In the genomic region with DNA sequence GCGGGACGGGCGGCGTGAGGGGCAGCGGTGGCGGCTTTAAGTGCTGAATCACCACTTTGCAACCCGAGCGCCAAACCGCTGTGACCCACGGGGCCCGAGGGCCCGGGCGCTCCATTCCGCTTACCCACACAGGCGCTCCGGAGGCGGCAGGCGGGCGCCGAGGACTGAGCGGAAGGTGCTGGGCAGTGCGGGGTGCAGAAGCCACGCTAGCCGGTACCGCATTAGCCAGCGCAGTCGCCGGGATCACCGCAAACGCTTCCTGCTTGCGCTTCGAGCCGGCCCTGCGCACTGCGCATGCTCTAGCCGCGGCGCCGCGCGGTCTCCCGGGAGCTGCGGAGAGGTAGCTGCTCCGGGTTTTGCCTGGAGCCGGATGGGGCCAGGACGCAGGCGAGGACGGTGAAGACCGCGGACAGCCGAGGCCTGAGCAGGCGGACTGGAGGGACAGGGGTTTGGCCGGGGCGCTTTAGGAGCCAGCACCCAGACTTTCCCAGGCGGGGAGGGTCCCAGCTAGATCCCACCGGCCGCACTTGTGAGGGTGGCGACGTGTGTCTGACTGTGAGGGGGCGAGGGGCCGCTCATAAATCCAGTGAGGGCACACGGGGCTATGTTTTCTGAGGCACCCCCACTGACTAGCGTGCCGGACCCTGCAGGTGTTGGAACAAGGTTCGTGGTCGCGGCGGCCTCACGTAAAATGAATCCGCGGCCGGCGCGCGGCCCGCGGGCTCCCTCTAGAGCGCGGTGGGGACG, we compare ENCODE assay signal across 8 cellular contexts. TPM values are rescaled to one million over a fixed set of nuclear protein-coding genes. Genes with fewer than 3 reads are reported as not detected.
DNase-seq lines count a peak whose midpoint lies in the region; ATAC-seq lines count a peak whose summit lies in the region.

Gene IDE, minus strand, starts transcription at position 296 of the 747 bp plus-strand sequence. Its CDS starts 74 bp downstream, at position 222.

- H3K4me1 ChIP-seq in esophagus (ENCODE audit: control insufficient read depth in 2 of 2, insufficient read depth in 2 of 2, low read length in 1 of 2) (peaks cover 0 to 3% of the 10 kb centered on the region in 2 donors), muscle layer of duodenum (ENCODE audit: control insufficient read depth in 1 of 2, insufficient read depth in 2 of 2, low read length in 2 of 2) (peaks cover 4 to 25% of the 10 kb centered on the region in 2 donors)

- 0 to 1% methylated on average over 73 to 80 of the region's 80 CpGs for WGBS in esophagus, 2 donors

- peak; percentile 33 for ATAC-seq in GM19468 (IDR thresholded peaks at IDR 0.05; ENCODE audit: extremely low read depth, unreplicated experiment)

- no peaks in the 10 kb centered on the region for H3K36me3 ChIP-seq in esophagus (ENCODE audit: control insufficient read depth in 2 of 2, insufficient read depth in 2 of 2, low read length in 1 of 2)
- H3K36me3 ChIP-seq in muscle layer of duodenum (ENCODE audit: control insufficient read depth in 1 of 2, insufficient read depth in 2 of 2, low read length in 2 of 2), result peaks cover 0 to 10% of the 10 kb centered on the region in 2 donors

- H3K27me3 ChIP-seq in esophagus (ENCODE audit: control insufficient read depth in 1 of 2, insufficient read depth in 2 of 2, low read length in 2 of 2) (no peaks in the 10 kb centered on the region), muscle layer of duodenum (ENCODE audit: low read depth, low read length) (no peaks in the 10 kb centered on the region)

- H3K27ac ChIP-seq in esophagus (ENCODE audit: low read depth in 2 of 2, low read length in 1 of 2) (peak within 1 kb of the TSS; percentile 91 to 96), muscle layer of duodenum (ENCODE audit: low read length) (peak within 1 kb of the TSS; percentile 75)

- DNase-seq in D341Med (ENCODE audit: low spot score) (peak; percentile 88), HT1080 (ENCODE audit: low read depth) (peak; percentile 83), OCI-M1 (lab: John Stamatoyannopoulos, UW) (peak; percentile 94)
- DNase-seq in activated T-cell treated with anti-CD3 and anti-CD28 coated beads, Interleukin-2, amount 50 U/mL, for 1 hour, result peak; percentile 81
- peak; percentile 58 to 76 for DNase-seq in stimulated activated CD8-positive, alpha-beta memory T cell treated with anti-CD3 and anti-CD28 coated beads, Interleukin-7, amount 100 ng/mL, for 4 hours (ENCODE audit: low read depth in 2 of 2)

- H3K9me3 ChIP-seq in esophagus (ENCODE audit: control insufficient read depth in 2 of 2, insufficient read depth in 1 of 2, low read depth in 1 of 2, low read length in 1 of 2) (no peaks in the 10 kb centered on the region), muscle layer of duodenum (ENCODE audit: control insufficient read depth in 1 of 2, low read length in 2 of 2) (no peaks in the 10 kb centered on the region)

- H3K4me3 ChIP-seq in esophagus (ENCODE audit: low read depth in 1 of 2, low read length in 2 of 2), result peak within 1 kb of the TSS; percentile 62 to 77
- H3K4me3 ChIP-seq in muscle layer of duodenum (ENCODE audit: low read depth in 1 of 2, low read length in 2 of 2), result peak within 1 kb of the TSS; percentile 82 to 85

RNA-seq across cellular contexts. Expression of gene IDE, which starts in this region (rescaled TPM):
- 24.5 and 26.0 TPM in 2 replicates for total RNA-seq in HT1080 (2014; rRNA removed; shearing (Covaris generic))
- 11.0 and 13.7 TPM in 2 replicates for polyA plus RNA-seq in HT1080 (2015; cell fraction: cytosol; rRNA removed)
- polyA plus RNA-seq in HT1080 (2015; cell fraction: nucleus; rRNA removed), result 38.4 and 39.3 TPM in 2 replicates
- 10 to 100 TPM; 10.2 to 11.6 TPM for polyA plus RNA-seq in esophagus

Comparison
In these comparisons a context has a peak if more than half of its experiments do, and no peak if none do; other contexts are left out.
1. Peak in every context shown above with its lines: DNase-seq, ATAC-seq, H3K4me3 ChIP-seq and H3K27ac ChIP-seq.